Comparison of ENCODE assay signal across 12 cellular contexts in the genomic region with DNA sequence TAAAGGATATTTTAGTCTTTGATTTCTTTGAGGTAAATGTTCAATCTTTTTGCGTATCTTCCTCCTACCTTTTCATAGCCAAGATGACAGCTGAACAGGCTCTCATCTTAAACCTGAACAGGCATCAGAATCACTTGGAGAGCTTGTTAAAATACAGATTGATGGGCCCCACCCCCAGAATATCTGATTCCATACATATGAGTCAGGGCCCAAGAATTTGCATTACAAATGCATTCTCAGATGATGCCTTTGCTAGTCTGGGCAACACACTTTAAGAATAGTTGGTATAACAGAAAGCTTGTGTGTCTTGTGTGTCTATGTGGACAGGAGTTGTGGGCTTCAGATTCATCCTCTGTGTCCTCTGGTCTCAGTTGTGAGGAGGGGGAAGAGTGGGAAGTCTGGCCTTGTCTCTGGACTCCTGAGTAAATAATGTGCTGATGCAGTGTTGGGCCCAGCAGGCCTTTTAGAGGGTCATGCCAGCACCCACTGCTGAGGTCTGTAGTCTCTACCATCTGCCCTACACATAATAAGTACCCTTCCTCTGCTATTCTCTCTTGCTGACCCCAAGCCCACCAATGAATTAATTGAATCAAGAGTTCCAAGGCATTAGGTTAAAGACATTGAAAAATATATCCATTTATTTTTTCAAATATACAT. TPM values are rescaled to one million over a fixed set of nuclear protein-coding genes. Genes with fewer than 3 reads are reported as not detected.
DNase-seq lines count a peak whose midpoint lies in the region; ATAC-seq, FAIRE-seq and TF ChIP-seq lines count a peak whose summit lies in the region.
"Had no signal": no experiment of that assay in that cellular context is flagged by ENCODE, and none has a peak within 500 bp of the region (broad histone marks: within the 10 kb centered on the region; RNA-seq: fewer than 3 reads in every experiment).

No MANE protein-coding gene starts in this region.

- no peak for ATAC-seq in HG03378 (IDR thresholded peaks at IDR 0.05; ENCODE audit: unreplicated experiment)
- ATAC-seq: activated T-cell treated with anti-CD3 and anti-CD28 coated beads, Interleukin-2, amount 50 U/mL, for 72 hours; left cardiac atrium had no signal

- H3K4me2 ChIP-seq in Karpas-422 (ENCODE audit: low read depth, low read length, poor library complexity, severe bottlenecking): peak overlapping the region; percentile 0

- TF ChIP-seq POLR2A in spleen (IDR thresholded peaks at IDR 0.05): no peak

- H4K20me1 ChIP-seq in Karpas-422 (ENCODE audit: insufficient read depth, low read depth, low read length): peaks cover 5% of the 10 kb centered on the region; the same call in 1 of the 2 replicates

- H3K27me3 ChIP-seq in Karpas-422 (ENCODE audit: low read length): no peaks in the 10 kb centered on the region
- no peaks in the 10 kb centered on the region for H3K27me3 ChIP-seq in bronchial epithelial cell (ENCODE audit: control insufficient read depth, insufficient read depth, low read length)
- no peaks in the 10 kb centered on the region for H3K27me3 ChIP-seq in kidney epithelial cell (ENCODE audit: control insufficient read depth, insufficient read depth, low read length)
- H3K27me3 ChIP-seq in spleen (replicated peaks in 1 of 7): no peaks in the 10 kb centered on the region
- H3K27me3 ChIP-seq: vagina had no signal

- intact Hi-C loops in spleen (cut with DNase I; ENCODE audit: low total_unique reads): no loop called here

- no peaks in the 10 kb centered on the region for H3K79me2 ChIP-seq in Karpas-422 (ENCODE audit: low read length)

- no peak overlapping the region for H3K27ac ChIP-seq in Karpas-422 (ENCODE audit: low read length)
- H3K27ac ChIP-seq in spleen: no peak overlapping the region
- H3K27ac ChIP-seq in coronary artery: no peak overlapping the region
- H3K27ac ChIP-seq: vagina had no signal

- DNase-seq in AG09309 (ENCODE audit: low read depth) (peak; percentile 35), Karpas-422 (no peak), bronchial epithelial cell (ENCODE audit: low read depth) (peak; percentile 92), kidney epithelial cell (ENCODE audit: low read depth) (peak; percentile 52), GM10266 (ENCODE audit: extremely low spot score) (no peak), spleen (no peak), coronary artery (ENCODE audit: low spot score) (no peak)
- DNase-seq: activated T-cell treated with anti-CD3 and anti-CD28 coated beads, Interleukin-2, amount 50 U/mL, for 72 hours; left cardiac atrium; NCI-H82 had no signal

- TF ChIP-seq CTCF in AG09309 (IDR thresholded peaks at IDR 0.05; ENCODE audit: control insufficient read depth, insufficient read depth, low read depth, low read length, missing control alignments): no peak
- TF ChIP-seq CTCF in bronchial epithelial cell (IDR thresholded peaks at IDR 0.05; ENCODE audit: insufficient read depth, low read length, severe bottlenecking): no peak
- no peak for TF ChIP-seq CTCF in kidney epithelial cell (IDR thresholded peaks at IDR 0.05; ENCODE audit: insufficient read depth, low read length, poor library complexity, severe bottlenecking)
- TF ChIP-seq CTCF in GM10266 (IDR thresholded peaks at IDR 0.05; ENCODE audit: control insufficient read depth, insufficient read depth, low read depth, missing control alignments): no peak
- no peak for TF ChIP-seq CTCF in spleen (IDR thresholded peaks at IDR 0.05 in 8 of 11, conservative IDR thresholded peaks at IDR 0.05 in 3 of 11)
- TF ChIP-seq CTCF in coronary artery (IDR thresholded peaks at IDR 0.05): no peak

- FAIRE-seq in bronchial epithelial cell (lab: Jason Lieb, UNC): no peak

- H3K36me3 ChIP-seq in Karpas-422 (ENCODE audit: insufficient read depth, low read length): peaks cover 44% of the 10 kb centered on the region
- H3K36me3 ChIP-seq in bronchial epithelial cell (ENCODE audit: control insufficient read depth, insufficient read depth, low read length): peaks cover 4% of the 10 kb centered on the region
- peaks cover 1% of the 10 kb centered on the region for H3K36me3 ChIP-seq in kidney epithelial cell (ENCODE audit: control insufficient read depth, insufficient read depth, low read length)
- H3K36me3 ChIP-seq in spleen: peaks cover 0 to 59% (median 22%) of the 10 kb centered on the region in 6 donors

- H3K4me1 ChIP-seq in Karpas-422 (ENCODE audit: low read length) (peaks cover 15% of the 10 kb centered on the region), spleen (peaks cover 0 to 28% (median 10%) of the 10 kb centered on the region in 6 donors)
- H3K4me1 ChIP-seq: vagina had no signal

- H3K9me2 ChIP-seq in Karpas-422 (replicated peaks; ENCODE audit: insufficient read depth, low read length): no peaks in the 10 kb centered on the region

- no peaks in the 10 kb centered on the region for H3K9me3 ChIP-seq in Karpas-422 (ENCODE audit: low read length)
- no peaks in the 10 kb centered on the region for H3K9me3 ChIP-seq in spleen
- H3K9me3 ChIP-seq: vagina had no signal

- WGBS in spleen, 5 donors: 97 to 100% (median 100%) methylated on average over 1 of the region's 1 CpG

- no peak overlapping the region for H2AFZ ChIP-seq in Karpas-422 (ENCODE audit: low read length)

- H3K9ac ChIP-seq in Karpas-422 (ENCODE audit: low read length): no peak overlapping the region

- no peak overlapping the region for H3K4me3 ChIP-seq in AG09309 (ENCODE audit: control insufficient read depth, low read depth, low read length)
- no peak overlapping the region for H3K4me3 ChIP-seq in Karpas-422 (ENCODE audit: low read length)
- H3K4me3 ChIP-seq in bronchial epithelial cell (ENCODE audit: low read depth, low read length): no peak overlapping the region
- H3K4me3 ChIP-seq in kidney epithelial cell (ENCODE audit: low read depth, low read length): no peak overlapping the region
- H3K4me3 ChIP-seq in spleen: no peak overlapping the region
- no peak overlapping the region for H3K4me3 ChIP-seq in coronary artery
- H3K4me3 ChIP-seq: vagina had no signal

RNA-seq across cellular contexts. Expression of a gene that starts 43.1 kb away (rescaled TPM):
- 9.2 and 24.9 TPM in 2 replicates for total RNA-seq in Karpas-422 (2014; rRNA removed; shearing (Covaris generic); ENCODE audit: low replicate concordance)
- total RNA-seq in bronchial epithelial cell (3.4 and 3.6 TPM in 2 replicates), kidney epithelial cell (10.5 and 11.7 TPM in 2 replicates), spleen (10 to 100 TPM in 1 of 7 donors, 1 to 10 TPM in 6; 6.7 to 11.7 (median 9.0) TPM)
- 1 to 10 TPM; 1.2 to 2.5 (median 1.9) TPM for polyA plus RNA-seq in spleen

RNA-seq across cellular contexts. Expression of a gene that starts 43.2 kb away (rescaled TPM):
- total RNA-seq in Karpas-422 (2014; rRNA removed; shearing (Covaris generic); ENCODE audit: low replicate concordance): 87.4 and 120 TPM in 2 replicates
- total RNA-seq in bronchial epithelial cell: 32.8 and 53.4 TPM in 2 replicates
- 67.3 and 77.4 TPM in 2 replicates for total RNA-seq in kidney epithelial cell
- total RNA-seq in spleen: 10 to 100 TPM; 38.3 to 55.5 (median 46.4) TPM
- polyA plus RNA-seq in spleen: 10 to 100 TPM; 23.5 to 27.9 (median 27.4) TPM

Comparison
In these comparisons a context has a peak if more than half of its experiments do, and no peak if none do; other contexts are left out.
1. DNase-seq: peak in AG09309 (single experiment), bronchial epithelial cell (single experiment) and kidney epithelial cell (single experiment); none in Karpas-422 (single experiment), GM10266 (single experiment), spleen (single experiment) and coronary artery (single experiment).